In the genomic region with DNA sequence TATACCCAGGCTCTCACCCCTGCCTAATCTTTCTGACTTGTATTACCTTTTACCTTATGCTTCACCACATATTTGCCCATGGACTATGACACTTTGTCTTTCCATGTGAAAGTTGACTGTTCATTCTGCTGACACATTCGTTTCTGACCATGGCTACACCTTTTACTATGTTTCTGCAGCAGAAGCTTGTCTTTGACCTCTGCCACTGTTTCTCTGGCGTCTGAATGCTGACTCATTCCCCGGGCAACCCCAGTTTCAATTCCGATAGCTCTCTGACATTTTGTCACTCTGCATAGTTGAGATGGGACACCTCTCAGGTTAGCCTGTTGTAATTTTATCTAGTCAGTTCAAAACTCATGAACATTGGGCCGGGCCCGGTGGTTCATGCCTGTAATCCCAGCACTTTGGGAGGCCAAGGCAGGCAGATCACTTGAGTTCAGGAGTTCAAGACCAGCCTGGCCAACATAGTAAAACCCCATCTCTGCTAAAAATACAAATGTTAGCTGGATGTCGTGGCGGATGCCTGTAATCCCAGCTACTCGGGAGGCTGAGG, we compare ENCODE assay signal across 11 cellular contexts. TPM values are rescaled to one million over a fixed set of nuclear protein-coding genes. Genes with fewer than 3 reads are reported as not detected.
DNase-seq lines count a peak whose midpoint lies in the region; ATAC-seq, FAIRE-seq and TF ChIP-seq lines count a peak whose summit lies in the region.
"Had no signal": no experiment of that assay in that cellular context is flagged by ENCODE, and none has a peak within 500 bp of the region (broad histone marks: within the 10 kb centered on the region; RNA-seq: fewer than 3 reads in every experiment).

No MANE protein-coding gene starts in this region.

- H3K4me1 ChIP-seq in K562 (replicated peaks in 1 of 2; ENCODE audit: control insufficient read depth in 2 of 2, insufficient read depth in 2 of 2, low read length in 2 of 2): peaks cover 8 to 11% of the 10 kb centered on the region in 2 experiments

- 16% methylated on average over 9 of the region's 9 CpGs for WGBS in K562 (ENCODE audit: insufficient coverage, low coverage, missing lambda C conversion rate)

- TF ChIP-seq RAD21 in K562 (CRISPR knock-in tag; conservative IDR thresholded peaks at IDR 0.05 in 1 of 2, IDR thresholded peaks at IDR 0.05 in 1 of 2): no peak

- no peaks in the 10 kb centered on the region for H3K9me1 ChIP-seq in K562 (ENCODE audit: control insufficient read depth, insufficient read depth, low read length)

- no TSS peak for BruUV-seq in K562 (replicated peaks; lab: Mats Ljungman, UMichigan)

- no peaks in the 10 kb centered on the region for H4K20me1 ChIP-seq in K562 (replicated peaks; ENCODE audit: control insufficient read depth, insufficient read depth, low read length)

- no peaks in the 10 kb centered on the region for H3K9me3 ChIP-seq in K562 (replicated peaks; ENCODE audit: control insufficient read depth, insufficient read depth, low read depth, low read length)

- DNase-seq in ACHN: peak; percentile 9
- DNase-seq in K562 (ENCODE audit: extremely low read depth in 1 of 4, low spot score in 3 of 4): peak; percentile 63 to 76 (median 70)
- no peak for DNase-seq in NCI-H1417 (lab: John Stamatoyannopoulos, UW)
- DNase-seq in pons (ENCODE audit: low spot score): no peak
- no peak for DNase-seq in NCI-H1048 (lab: John Stamatoyannopoulos, UW)
- DNase-seq: dermis blood vessel endothelial cell, DND-41 had no signal

- TF ChIP-seq CTCF in K562 (IDR thresholded peaks at IDR 0.05 in 2 of 3, conservative IDR thresholded peaks at IDR 0.05 in 1 of 3; ENCODE audit: insufficient read depth in 2 of 3, low read depth in 1 of 3, low read length in 3 of 3): no peak

- ATAC-seq in GM18909 (IDR thresholded peaks at IDR 0.05; ENCODE audit: poor library complexity, unreplicated experiment) (peak; percentile 86), HG03432 (IDR thresholded peaks at IDR 0.05; ENCODE audit: unreplicated experiment) (peak; percentile 80), K562 (peak; percentile 81), HG03097 (IDR thresholded peaks at IDR 0.05; ENCODE audit: low FRiP score, unreplicated experiment) (no peak)

- intact Hi-C loops in K562 (cut with micrococcal nuclease): no loop called here

- TF ChIP-seq POLR2A in K562 (conservative IDR thresholded peaks at IDR 0.05): no peak

- H3K79me2 ChIP-seq in K562 (ENCODE audit: control insufficient read depth, insufficient read depth, low read length): no peaks in the 10 kb centered on the region

- FAIRE-seq in K562 (lab: Jason Lieb, UNC): peak; percentile 81

- H3K4me3 ChIP-seq in K562: no peak overlapping the region

- H3K9ac ChIP-seq in K562 (ENCODE audit: insufficient read depth in 1 of 2, low read depth in 2 of 2, low read length in 2 of 2): peak overlapping the region in 1 of 2 experiments; percentile 38; a peak in 1 of 4 replicates

- in situ Hi-C loops in ACHN (cut with HindIII; ENCODE audit: low pct_ligation_motif_present, low pct_unique_long_range_greater_than_20kb, low sequenced_read_pairs): no loop called here
- in situ Hi-C loops in K562 (cut with MboI): no loop called here

- POLR2A ChIA-PET in K562 (lab: Yijun Ruan, JAX): interaction anchor here (0.7 to 1.1 kb wide), 5 partner anchors 9 to 20 kb away, joined by 3 to 5 read pairs (median 3); no protein-coding TSS in a partner anchor

- TF ChIP-seq EP300 in K562 (IDR thresholded peaks at IDR 0.05; ENCODE audit: low read length): no peak

- no peaks in the 10 kb centered on the region for H3K27me3 ChIP-seq in K562 (ENCODE audit: control insufficient read depth in 2 of 2, insufficient read depth in 2 of 2, low read length in 2 of 2)

- H3K4me2 ChIP-seq in K562 (ENCODE audit: insufficient read depth, low read length): peak overlapping the region; percentile 33; the same call in 1 of the 2 replicates

- H2AFZ ChIP-seq in K562 (ENCODE audit: low read depth, low read length): peak overlapping the region; percentile 88

- H3K27ac ChIP-seq in K562 (ENCODE audit: extremely low read depth, low read depth, low read length): peak overlapping the region; percentile 47; the same call in 1 of the 3 replicates

- no peaks in the 10 kb centered on the region for H3K36me3 ChIP-seq in K562 (ENCODE audit: control insufficient read depth, insufficient read depth, low read length)

- CTCF ChIA-PET in K562 (lab: Yijun Ruan, JAX; ENCODE audit: low intra/inter-chr PET ratio): no interaction called here

TF ChIP-seq in K562, 482 proteins besides CTCF, POLR2A, EP300 and RAD21 (continues in another document):
- no peak for TF ChIP-seq NCOA2 (IDR thresholded peaks at IDR 0.05; ENCODE audit: partially characterized antibody in 2 of 2)
- no peak for TF ChIP-seq GATAD2B (IDR thresholded peaks at IDR 0.05; ENCODE audit: borderline replicate concordance)
- no peak for TF ChIP-seq ZNF282 (CRISPR knock-in tag; IDR thresholded peaks at IDR 0.05)
- 0 out of 2 replicates have a peak, but pooled peaks have one; percentile 39 for TF ChIP-seq JUN (IDR thresholded peaks at IDR 0.05; ENCODE audit: borderline replicate concordance, low read depth, low read length)
- TF ChIP-seq JUN (CRISPR knock-in tag; IDR thresholded peaks at IDR 0.05; ENCODE audit: borderline replicate concordance): no peak
- TF ChIP-seq ZNF239 (CRISPR knock-in tag; IDR thresholded peaks at IDR 0.05): no peak
- TF ChIP-seq STAG1 (CRISPR knock-in tag; IDR thresholded peaks at IDR 0.05; ENCODE audit: borderline replicate concordance): no peak
- TF ChIP-seq NEUROD1 (IDR thresholded peaks at IDR 0.05; ENCODE audit: borderline replicate concordance, low read depth, low read length, partially characterized antibody): no peak
- no peak for TF ChIP-seq RFX7 (CRISPR knock-in tag; IDR thresholded peaks at IDR 0.05)
- TF ChIP-seq PCBP2 (IDR thresholded peaks at IDR 0.05; ENCODE audit: low read depth, low read length, poor library complexity, severe bottlenecking): no peak
- TF ChIP-seq ADNP (tag; IDR thresholded peaks at IDR 0.05): 0 out of 2 replicates have a peak, but pooled peaks have one; percentile 20

RNA-seq across cellular contexts. Expression of a gene that starts 50.7 kb away (rescaled TPM):
- not detected in 2 replicates for total RNA-seq in K562 (2011; cell fraction: chromatin; rRNA removed; ENCODE audit: low replicate concordance)
- total RNA-seq in K562 (2011; cell fraction: nucleolus; rRNA removed): not detected in 2 replicates
- total RNA-seq in K562 (2011; cell fraction: nucleoplasm; rRNA removed): not detected in 2 replicates
- not detected in 2 replicates for total RNA-seq in K562 (2014; rRNA removed)
- total RNA-seq in K562 (2014; rRNA removed; fragmentation: Illumina TruSeq; extraction: Trizol): not detected in 2 replicates
- total RNA-seq in K562 (2015; rRNA removed; fragmentation: Illumina TruSeq; extraction: Trizol): not detected in 2 replicates
- not detected in 2 replicates for total RNA-seq in K562 (2021)
- not detected in 2 replicates for polyA plus RNA-seq in K562 (2011; rRNA removed)
- not detected in 2 replicates for polyA plus RNA-seq in K562 (2011; cell fraction: cytosol; rRNA removed)
- polyA plus RNA-seq in K562 (2011; cell fraction: nucleus; rRNA removed): not detected in 2 replicates
- not detected in 2 replicates for polyA plus RNA-seq in K562 (2012)
- not detected in 2 replicates for polyA plus RNA-seq in K562 (2014; fragmentation: Illumina TruSeq; extraction: Trizol)
- polyA plus RNA-seq in K562 (2014; fragmentation: Nextera tagmentation; extraction: Ambion mirVana): not detected
- polyA plus RNA-seq in K562 (2014; rRNA removed): not detected in 2 replicates
- polyA minus RNA-seq in K562 (2011; rRNA and poly(A)+ RNA removed): not detected in 2 replicates
- polyA minus RNA-seq in K562 (2011; cell fraction: cytosol; rRNA and poly(A)+ RNA removed): not detected in 2 replicates
- polyA minus RNA-seq in K562 (2011; cell fraction: nucleus; rRNA and poly(A)+ RNA removed): not detected in 2 replicates
- total RNA-seq: T-helper 1 cell treated with Interleukin-12 subunit alpha and Interleukin-12 subunit beta and Interleukin-4 antibody, amounts not matched to agents 30 ng/mL and 1 ng/mL, for 36 hours had no signal

RNA-seq across cellular contexts. Expression of a gene that starts 52.8 kb away (rescaled TPM):
- total RNA-seq in K562 (2011; cell fraction: chromatin; rRNA removed; ENCODE audit: low replicate concordance): 323 and 660 TPM in 2 replicates
- 230 and 256 TPM in 2 replicates for total RNA-seq in K562 (2011; cell fraction: nucleolus; rRNA removed)
- total RNA-seq in K562 (2011; cell fraction: nucleoplasm; rRNA removed): 346 and 443 TPM in 2 replicates
- total RNA-seq in K562 (2014; rRNA removed) (150 and 159 TPM in 2 replicates), K562 (2014; rRNA removed; fragmentation: Illumina TruSeq; extraction: Trizol) (185 and 195 TPM in 2 replicates), K562 (2015; rRNA removed; fragmentation: Illumina TruSeq; extraction: Trizol) (164 and 183 TPM in 2 replicates), K562 (2021) (155 and 160 TPM in 2 replicates)
- polyA plus RNA-seq in K562 (2011; rRNA removed) (95.8 and 140 TPM in 2 replicates), K562 (2014; fragmentation: Illumina TruSeq; extraction: Trizol) (134 and 167 TPM in 2 replicates), K562 (2014; fragmentation: Nextera tagmentation; extraction: Ambion mirVana) (100 to 1,000 TPM in 1 of 2 experiments, 10 to 100 TPM in 1; 99.6 to 164 TPM), K562 (2014; rRNA removed) (116 and 135 TPM in 2 replicates)
- polyA plus RNA-seq in K562 (2011; cell fraction: cytosol; rRNA removed): 30.0 and 51.6 TPM in 2 replicates
- polyA plus RNA-seq in K562 (2011; cell fraction: nucleus; rRNA removed): 78.7 and 90.6 TPM in 2 replicates
- 49.0 and 82.7 TPM in 2 replicates for polyA plus RNA-seq in K562 (2012)
- polyA minus RNA-seq in K562 (2011; rRNA and poly(A)+ RNA removed): 308 and 311 TPM in 2 replicates
- polyA minus RNA-seq in K562 (2011; cell fraction: cytosol; rRNA and poly(A)+ RNA removed): 93.0 and 108 TPM in 2 replicates
- 135 and 201 TPM in 2 replicates for polyA minus RNA-seq in K562 (2011; cell fraction: nucleus; rRNA and poly(A)+ RNA removed)

RNA-seq across cellular contexts. Expression of a gene that starts 53.9 kb away (rescaled TPM):
- 97.7 and 174 TPM in 2 replicates for total RNA-seq in K562 (2011; cell fraction: chromatin; rRNA removed; ENCODE audit: low replicate concordance)
- 48.2 and 54.3 TPM in 2 replicates for total RNA-seq in K562 (2011; cell fraction: nucleolus; rRNA removed)
- 120 and 207 TPM in 2 replicates for total RNA-seq in K562 (2011; cell fraction: nucleoplasm; rRNA removed)
- total RNA-seq in K562 (2014; rRNA removed): 27.8 and 34.0 TPM in 2 replicates
- 41.5 and 42.5 TPM in 2 replicates for total RNA-seq in K562 (2014; rRNA removed; fragmentation: Illumina TruSeq; extraction: Trizol)
- total RNA-seq in K562 (2015; rRNA removed; fragmentation: Illumina TruSeq; extraction: Trizol): 41.9 and 44.9 TPM in 2 replicates
- 37.2 and 45.4 TPM in 2 replicates for total RNA-seq in K562 (2021)
- 57.9 and 62.7 TPM in 2 replicates for polyA plus RNA-seq in K562 (2011; rRNA removed)
- polyA plus RNA-seq in K562 (2011; cell fraction: cytosol; rRNA removed): 22.2 and 39.3 TPM in 2 replicates
- polyA plus RNA-seq in K562 (2011; cell fraction: nucleus; rRNA removed): 44.9 and 53.3 TPM in 2 replicates
- polyA plus RNA-seq in K562 (2012): 28.4 and 30.6 TPM in 2 replicates
- 31.3 and 35.5 TPM in 2 replicates for polyA plus RNA-seq in K562 (2014; fragmentation: Illumina TruSeq; extraction: Trizol)
- polyA plus RNA-seq in K562 (2014; fragmentation: Nextera tagmentation; extraction: Ambion mirVana): 10 to 100 TPM in 1 of 2 experiments, 1 to 10 TPM in 1; 8.8 to 11.8 TPM
- 30.1 and 32.7 TPM in 2 replicates for polyA plus RNA-seq in K562 (2014; rRNA removed)
- 102 and 107 TPM in 2 replicates for polyA minus RNA-seq in K562 (2011; rRNA and poly(A)+ RNA removed)
- polyA minus RNA-seq in K562 (2011; cell fraction: cytosol; rRNA and poly(A)+ RNA removed): 25.3 and 39.2 TPM in 2 replicates
- polyA minus RNA-seq in K562 (2011; cell fraction: nucleus; rRNA and poly(A)+ RNA removed): 51.0 and 75.9 TPM in 2 replicates

Comparison
In these comparisons a context has a peak if more than half of its experiments do, and no peak if none do; other contexts are left out.
1. DNase-seq: peak in ACHN (single experiment) and K562 (4 of 4); none in NCI-H1417 (0 of 3), pons (single experiment) and NCI-H1048 (single experiment).